In the genomic region with DNA sequence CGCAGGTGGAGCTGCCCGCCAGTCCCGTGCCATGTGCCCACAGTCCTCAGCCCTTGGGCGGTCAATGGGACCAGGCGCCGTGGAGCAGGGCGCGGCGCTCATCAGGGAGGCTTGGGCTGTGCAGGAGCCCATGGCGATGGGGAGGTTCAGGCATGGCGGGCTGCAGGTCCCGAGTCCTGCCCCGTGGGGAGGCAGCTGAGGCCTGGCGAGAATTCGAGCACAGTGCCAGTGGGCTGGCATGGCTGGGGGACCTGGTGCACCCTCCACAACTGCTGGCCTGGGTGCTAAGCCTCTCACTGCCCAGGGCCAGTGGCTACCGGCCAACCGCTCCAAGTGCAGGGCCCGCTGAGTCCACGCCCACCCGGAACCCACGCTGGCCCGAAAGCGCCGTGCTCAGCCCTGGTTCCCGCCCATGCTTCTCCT, we compare ENCODE assay signal across 22 cellular contexts.
"Had no signal": no experiment of that assay in that cellular context is flagged by ENCODE, and none has a peak within 500 bp of the region (broad histone marks: within the 10 kb centered on the region; RNA-seq: fewer than 3 reads in every experiment).

No MANE protein-coding gene starts in this region.

- ATAC-seq: esophagus mucosa; gastrocnemius medialis; heart left ventricle; left colon; natural killer cell; pancreas; sciatic nerve; stimulated activated naive B cell treated with anti-CD40 and anti-IgM and Interleukin-4, amounts not matched to agents 10 μg/mL and 1 μg/mL and 100 μg/mL, for 72 hours had no signal

- H3K27ac ChIP-seq: epithelial cell of prostate, gastrocnemius medialis, heart left ventricle, hepatocyte, left ventricle myocardium inferior, neutrophil, pancreas, stomach, testis, tibial artery had no signal

- H3K36me3 ChIP-seq: gastrocnemius medialis, heart left ventricle, left ventricle myocardium inferior, neutrophil, pancreas, stomach, tibial artery had no signal

- H3K27me3 ChIP-seq: gastrocnemius medialis, heart left ventricle, hepatocyte, neutrophil, pancreas, stomach, testis, tibial artery had no signal

- H3K4me3 ChIP-seq: gastrocnemius medialis, heart left ventricle, hepatocyte, left ventricle myocardium inferior, lung, pancreas, stomach, tibial artery had no signal

- FAIRE-seq: colon, pancreas had no signal

- DNase-seq: cerebellar nuclear complex; effector CD8-positive, alpha-beta T cell; endodermal cell; foreskin fibroblast; gastrocnemius medialis; left colon; left ventricle myocardium inferior; natural killer cell; stimulated activated CD4-positive, alpha-beta T cell treated with anti-CD3 and anti-CD28 coated beads, Interleukin-4, amount 100 ng/mL, for 4 hours; stimulated activated naive B cell treated with anti-CD40 and anti-IgM and Interleukin-4, amounts not matched to agents 10 μg/mL and 1 μg/mL and 100 μg/mL, for 72 hours; stomach; tibial artery had no signal

- H3K9me3 ChIP-seq: gastrocnemius medialis, neutrophil, testis had no signal

- H3K4me1 ChIP-seq: gastrocnemius medialis, left ventricle myocardium inferior, pancreas, stomach, testis, tibial artery had no signal
